ENCODE assay signal across 8 cellular contexts in the genomic region with DNA sequence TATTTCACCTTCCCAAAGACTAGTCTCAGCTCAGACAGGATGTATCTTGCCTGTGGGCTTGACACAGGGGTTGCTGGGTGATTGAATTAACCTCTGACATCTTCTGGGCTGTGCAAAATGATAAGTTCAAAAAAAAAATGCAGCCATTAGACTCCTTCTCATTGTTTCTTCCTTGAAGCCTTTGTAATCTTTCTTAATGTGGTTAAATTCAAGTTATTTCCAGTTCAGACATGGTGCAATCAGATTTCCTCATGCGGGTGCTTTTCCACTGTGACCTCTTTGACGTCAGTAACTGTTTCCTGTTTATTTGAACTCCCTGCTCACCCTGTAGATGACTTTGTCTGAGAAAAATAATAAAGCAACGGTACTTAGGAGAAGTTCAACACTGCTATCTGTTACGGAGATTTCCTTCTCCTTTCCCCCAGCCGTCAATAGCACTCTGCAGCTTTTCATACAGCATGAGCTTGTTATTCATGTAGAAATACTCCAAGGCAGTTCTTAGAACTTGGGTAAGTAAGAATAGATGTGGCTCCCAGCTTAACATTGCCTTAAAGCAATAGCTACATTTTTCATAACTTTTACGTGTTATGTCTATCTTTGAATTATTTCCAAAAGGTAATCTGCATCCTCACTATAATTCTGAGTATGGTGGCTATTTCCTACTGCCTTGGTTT.
DNase-seq lines count a peak whose midpoint lies in the region; ATAC-seq and TF ChIP-seq lines count a peak whose summit lies in the region.

No MANE protein-coding gene starts in this region.

- peak; percentile 60 for TF ChIP-seq POLR2A in transverse colon (IDR thresholded peaks at IDR 0.05)

- peak; percentile 33 for ATAC-seq in HG03378 (IDR thresholded peaks at IDR 0.05; ENCODE audit: unreplicated experiment)
- ATAC-seq in HG02610 (IDR thresholded peaks at IDR 0.05; ENCODE audit: unreplicated experiment), result no peak

- in situ Hi-C loops in transverse colon (cut with MboI; ENCODE audit: low pct_ligation_motif_present in 1 of 4, low pct_unique_long_range_greater_than_20kb in 1 of 4, low sequenced_read_pairs in 3 of 4), result no loop called here

- POLR2A ChIA-PET in AG04450 (lab: Yijun Ruan, JAX), result interaction anchor here (0.7 to 1.7 kb wide), 5 partner anchors 16 to 218 kb away, joined by 4 to 7 read pairs (median 5); a partner anchor contains a TSS

- peak; percentile 96 for DNase-seq in AG04450 (ENCODE audit: low read depth, low spot score)
- peak; percentile 98 for DNase-seq in dermis blood vessel endothelial cell
- peak; percentile 48 for DNase-seq in transverse colon
- DNase-seq in HuH-7 (ENCODE audit: low spot score), result no peak

- no peak for TF ChIP-seq CTCF in AG04450 (IDR thresholded peaks at IDR 0.05; ENCODE audit: low read depth, low read length)
- no peak for TF ChIP-seq CTCF in WI38 (IDR thresholded peaks at IDR 0.05; ENCODE audit: low read depth, low read length)
- TF ChIP-seq CTCF in transverse colon (IDR thresholded peaks at IDR 0.05), result no peak

- H3K4me1 ChIP-seq in mucosa of rectum (ENCODE audit: control insufficient read depth in 2 of 2, insufficient read depth in 2 of 2, low read length in 2 of 2) (peaks cover 19 to 32% of the 10 kb centered on the region in 2 donors), transverse colon (peaks cover 10 to 68% (median 26%) of the 10 kb centered on the region in 4 donors)

- intact Hi-C loops in transverse colon (cut with DNase I; ENCODE audit: low total_unique reads), result no loop called here

- H3K27ac ChIP-seq in AG04450 (ENCODE audit: low read depth, low read length) (peak overlapping the region; percentile 85), mucosa of rectum (ENCODE audit: low read depth in 2 of 2, low read length in 2 of 2) (peak overlapping the region; percentile 75 to 83), transverse colon (peak overlapping the region; percentile 73 to 81 (median 79))

- no peaks in the 10 kb centered on the region for H3K36me3 ChIP-seq in mucosa of rectum (ENCODE audit: control insufficient read depth in 2 of 2, insufficient read depth in 2 of 2, low read length in 2 of 2)
- H3K36me3 ChIP-seq in transverse colon, result no peaks in the 10 kb centered on the region

- peak overlapping the region; percentile 46 to 52 for H3K9ac ChIP-seq in mucosa of rectum (ENCODE audit: low read depth in 1 of 2, low read length in 2 of 2)

- H3K27me3 ChIP-seq in AG04450 (ENCODE audit: control insufficient read depth, insufficient read depth, low read length), result no peaks in the 10 kb centered on the region
- H3K27me3 ChIP-seq in mucosa of rectum (ENCODE audit: control insufficient read depth in 2 of 2, insufficient read depth in 2 of 2, low read length in 2 of 2), result no peaks in the 10 kb centered on the region
- no peaks in the 10 kb centered on the region for H3K27me3 ChIP-seq in transverse colon

- CTCF ChIA-PET in AG04450 (lab: Charles Lee), result interaction anchor here (1.0 to 3.0 kb wide), 8 partner anchors 29 to 361 kb away, joined by 3 to 14 read pairs (median 8); no protein-coding TSS in a partner anchor

- H3K9me3 ChIP-seq in AG04450 (ENCODE audit: control insufficient read depth, insufficient read depth, low read length), result no peaks in the 10 kb centered on the region; the same call in 1 of the 2 replicates
- H3K9me3 ChIP-seq in mucosa of rectum (ENCODE audit: control insufficient read depth in 2 of 2, low read length in 2 of 2), result no peaks in the 10 kb centered on the region
- H3K9me3 ChIP-seq in transverse colon, result no peaks in the 10 kb centered on the region

- WGBS in transverse colon (ENCODE audit: low coverage in 1 of 2), 2 donors, result 12 to 22% methylated on average over 6 of the region's 6 CpGs

- TF ChIP-seq EP300 in transverse colon (IDR thresholded peaks at IDR 0.05; ENCODE audit: low read depth), result peak; percentile 86

- H3K4me3 ChIP-seq in AG04450 (ENCODE audit: low read depth, low read length), result peak overlapping the region; percentile 30
- peak overlapping the region; percentile 34 for H3K4me3 ChIP-seq in WI38 (ENCODE audit: low read depth, low read length)
- peak overlapping the region in 1 of 2 donors; percentile 13 for H3K4me3 ChIP-seq in mucosa of rectum (ENCODE audit: low read length in 2 of 2)
- H3K4me3 ChIP-seq in transverse colon, result no peak overlapping the region

Comparison
In these comparisons a context has a peak if more than half of its experiments do, and no peak if none do; other contexts are left out.
1. H3K4me3 ChIP-seq: peak in AG04450 (single experiment) and WI38 (single experiment); none in transverse colon (0 of 4).
2. Peak in every context shown above with its lines, with median percentiles within 50 percentile points of each other: H3K27ac ChIP-seq.